ENCODE assay signal across 1 cellular context in the genomic region with DNA sequence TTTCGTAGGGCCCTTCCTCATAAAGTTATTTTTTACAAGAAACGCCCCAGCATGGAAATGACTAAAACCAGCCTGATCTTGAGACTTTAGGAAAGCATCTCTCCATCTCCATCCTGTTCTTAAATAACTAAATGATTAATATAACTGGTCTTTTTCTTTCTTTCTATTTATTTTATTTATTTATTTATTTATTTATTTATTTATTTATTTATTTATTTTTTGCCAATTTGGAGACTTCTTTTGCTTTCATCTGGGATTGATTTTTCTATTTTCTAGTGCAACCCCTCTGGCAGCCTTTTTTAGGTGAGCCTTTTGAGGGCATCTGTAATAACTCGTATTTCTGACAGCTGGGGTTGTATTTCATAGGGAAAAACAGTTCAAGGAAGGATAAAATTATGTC.
TF ChIP-seq lines count a peak whose summit lies in the region.

No MANE protein-coding gene starts in this region.

TF ChIP-seq in WTC11, 78 proteins besides CTCF, POLR2A, EP300 and RAD21 (continued from another document):
- TF ChIP-seq, protein P1, sequence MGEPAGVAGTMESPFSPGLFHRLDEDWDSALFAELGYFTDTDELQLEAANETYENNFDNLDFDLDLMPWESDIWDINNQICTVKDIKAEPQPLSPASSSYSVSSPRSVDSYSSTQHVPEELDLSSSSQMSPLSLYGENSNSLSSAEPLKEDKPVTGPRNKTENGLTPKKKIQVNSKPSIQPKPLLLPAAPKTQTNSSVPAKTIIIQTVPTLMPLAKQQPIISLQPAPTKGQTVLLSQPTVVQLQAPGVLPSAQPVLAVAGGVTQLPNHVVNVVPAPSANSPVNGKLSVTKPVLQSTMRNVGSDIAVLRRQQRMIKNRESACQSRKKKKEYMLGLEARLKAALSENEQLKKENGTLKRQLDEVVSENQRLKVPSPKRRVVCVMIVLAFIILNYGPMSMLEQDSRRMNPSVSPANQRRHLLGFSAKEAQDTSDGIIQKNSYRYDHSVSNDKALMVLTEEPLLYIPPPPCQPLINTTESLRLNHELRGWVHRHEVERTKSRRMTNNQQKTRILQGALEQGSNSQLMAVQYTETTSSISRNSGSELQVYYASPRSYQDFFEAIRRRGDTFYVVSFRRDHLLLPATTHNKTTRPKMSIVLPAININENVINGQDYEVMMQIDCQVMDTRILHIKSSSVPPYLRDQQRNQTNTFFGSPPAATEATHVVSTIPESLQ (CRISPR knock-in tag; IDR thresholded peaks at IDR 0.05) = no peak
- TF ChIP-seq HMGXB4 (CRISPR knock-in tag; IDR thresholded peaks at IDR 0.05) (no peak), NFE2L1 (CRISPR knock-in tag; IDR thresholded peaks at IDR 0.05) (no peak), SMAD3 (CRISPR knock-in tag; IDR thresholded peaks at IDR 0.05; ENCODE audit: borderline replicate concordance) (no peak), GABPB1 (CRISPR knock-in tag; IDR thresholded peaks at IDR 0.05) (no peak), FOXK1 (CRISPR knock-in tag; IDR thresholded peaks at IDR 0.05) (no peak), ZNF263 (CRISPR knock-in tag; IDR thresholded peaks at IDR 0.05; ENCODE audit: low read depth) (no peak), MAX (CRISPR knock-in tag; IDR thresholded peaks at IDR 0.05) (no peak)
- TF ChIP-seq, protein P2, sequence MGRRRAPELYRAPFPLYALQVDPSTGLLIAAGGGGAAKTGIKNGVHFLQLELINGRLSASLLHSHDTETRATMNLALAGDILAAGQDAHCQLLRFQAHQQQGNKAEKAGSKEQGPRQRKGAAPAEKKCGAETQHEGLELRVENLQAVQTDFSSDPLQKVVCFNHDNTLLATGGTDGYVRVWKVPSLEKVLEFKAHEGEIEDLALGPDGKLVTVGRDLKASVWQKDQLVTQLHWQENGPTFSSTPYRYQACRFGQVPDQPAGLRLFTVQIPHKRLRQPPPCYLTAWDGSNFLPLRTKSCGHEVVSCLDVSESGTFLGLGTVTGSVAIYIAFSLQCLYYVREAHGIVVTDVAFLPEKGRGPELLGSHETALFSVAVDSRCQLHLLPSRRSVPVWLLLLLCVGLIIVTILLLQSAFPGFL (CRISPR knock-in tag; IDR thresholded peaks at IDR 0.05; ENCODE audit: borderline replicate concordance) = no peak
- TF ChIP-seq, protein P3, sequence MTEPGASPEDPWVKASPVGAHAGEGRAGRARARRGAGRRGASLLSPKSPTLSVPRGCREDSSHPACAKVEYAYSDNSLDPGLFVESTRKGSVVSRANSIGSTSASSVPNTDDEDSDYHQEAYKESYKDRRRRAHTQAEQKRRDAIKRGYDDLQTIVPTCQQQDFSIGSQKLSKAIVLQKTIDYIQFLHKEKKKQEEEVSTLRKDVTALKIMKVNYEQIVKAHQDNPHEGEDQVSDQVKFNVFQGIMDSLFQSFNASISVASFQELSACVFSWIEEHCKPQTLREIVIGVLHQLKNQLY (CRISPR knock-in tag; IDR thresholded peaks at IDR 0.05) = no peak
- TF ChIP-seq, protein P4, sequence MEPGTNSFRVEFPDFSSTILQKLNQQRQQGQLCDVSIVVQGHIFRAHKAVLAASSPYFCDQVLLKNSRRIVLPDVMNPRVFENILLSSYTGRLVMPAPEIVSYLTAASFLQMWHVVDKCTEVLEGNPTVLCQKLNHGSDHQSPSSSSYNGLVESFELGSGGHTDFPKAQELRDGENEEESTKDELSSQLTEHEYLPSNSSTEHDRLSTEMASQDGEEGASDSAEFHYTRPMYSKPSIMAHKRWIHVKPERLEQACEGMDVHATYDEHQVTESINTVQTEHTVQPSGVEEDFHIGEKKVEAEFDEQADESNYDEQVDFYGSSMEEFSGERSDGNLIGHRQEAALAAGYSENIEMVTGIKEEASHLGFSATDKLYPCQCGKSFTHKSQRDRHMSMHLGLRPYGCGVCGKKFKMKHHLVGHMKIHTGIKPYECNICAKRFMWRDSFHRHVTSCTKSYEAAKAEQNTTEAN (CRISPR knock-in tag; IDR thresholded peaks at IDR 0.05) = no peak
